ENCODE assay signal across 13 cellular contexts in the genomic region with DNA sequence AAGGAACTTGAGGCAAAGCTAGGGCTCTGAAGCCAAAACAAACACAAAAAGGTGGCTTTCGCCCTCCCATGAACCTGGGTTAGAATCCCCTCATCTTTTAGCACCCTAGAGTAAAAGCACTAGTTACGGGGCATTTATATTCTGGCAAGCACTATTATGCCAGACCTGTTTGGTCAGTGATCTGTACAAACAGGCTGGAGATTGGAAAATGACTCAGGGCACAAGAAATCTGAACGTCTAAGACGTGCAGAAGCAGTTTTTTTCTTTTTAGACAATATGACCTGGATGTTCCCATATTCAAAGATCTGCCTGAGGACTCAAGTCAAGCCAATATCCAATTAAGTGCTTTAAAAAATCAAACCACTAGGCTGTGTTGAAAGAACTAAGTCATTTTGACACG. TPM values are rescaled to one million over a fixed set of nuclear protein-coding genes. Genes with fewer than 3 reads are reported as not detected.
DNase-seq lines count a peak whose midpoint lies in the region; ATAC-seq and TF ChIP-seq lines count a peak whose summit lies in the region.
"Had no signal": no experiment of that assay in that cellular context is flagged by ENCODE, and none has a peak within 500 bp of the region (broad histone marks: within the 10 kb centered on the region; RNA-seq: fewer than 3 reads in every experiment).

No MANE protein-coding gene starts in this region.

- peaks cover 52% of the 10 kb centered on the region for H3K36me3 Mint-ChIP-seq in activated CD4-positive, alpha-beta T cell treated with anti-CD3 and anti-CD28 coated beads for 36 hours (ENCODE audit: low read depth)
- H3K36me3 Mint-ChIP-seq in activated CD4-positive, alpha-beta memory T cell treated with anti-CD3 and anti-CD28 coated beads, Interleukin-2, amount 10 ng/mL, durations not matched to agents 7 days and 5 days (ENCODE audit: low read depth), result peaks cover 58% of the 10 kb centered on the region

- WGBS in esophagus muscularis mucosa, result 84% methylated on average over 5 of the region's 5 CpGs

- H3K4me2 ChIP-seq in skeletal muscle satellite cell (ENCODE audit: low read length), result peak overlapping the region; percentile 96

- H3K4me1 Mint-ChIP-seq in activated CD4-positive, alpha-beta T cell treated with anti-CD3 and anti-CD28 coated beads for 36 hours, result peaks cover 27% of the 10 kb centered on the region
- peaks cover 31% of the 10 kb centered on the region for H3K4me1 Mint-ChIP-seq in activated CD4-positive, alpha-beta memory T cell treated with anti-CD3 and anti-CD28 coated beads, Interleukin-2, amount 10 ng/mL, durations not matched to agents 7 days and 5 days

- ATAC-seq in activated CD4-positive, alpha-beta T cell treated with anti-CD3 and anti-CD28 coated beads for 36 hours, result no peak
- no peak for ATAC-seq in HG03520 (IDR thresholded peaks at IDR 0.05; ENCODE audit: unreplicated experiment)

- H3K36me3 ChIP-seq in esophagus muscularis mucosa (peaks cover 19 to 53% (median 48%) of the 10 kb centered on the region in 4 donors), skeletal muscle satellite cell (ENCODE audit: insufficient read depth, low read length) (peaks cover 34% of the 10 kb centered on the region)

- peak overlapping the region; percentile 93 for H3K4me3 Mint-ChIP-seq in activated CD4-positive, alpha-beta T cell treated with anti-CD3 and anti-CD28 coated beads for 36 hours
- H3K4me3 Mint-ChIP-seq in activated CD4-positive, alpha-beta memory T cell treated with anti-CD3 and anti-CD28 coated beads, Interleukin-2, amount 10 ng/mL, durations not matched to agents 7 days and 5 days, result peak overlapping the region; percentile 18

- H3K27ac ChIP-seq in esophagus muscularis mucosa (replicated peaks in 1 of 4), result peak overlapping the region in 1 of 4 donors; percentile 94

- H3K4me3 ChIP-seq in esophagus muscularis mucosa (peak overlapping the region in 3 of 4 donors; percentile 70 to 83 (median 77)), skeletal muscle satellite cell (ENCODE audit: low read length) (peak overlapping the region; percentile 85)

- H3K27ac Mint-ChIP-seq in activated CD4-positive, alpha-beta T cell treated with anti-CD3 and anti-CD28 coated beads for 36 hours, result no peak overlapping the region
- no peak overlapping the region for H3K27ac Mint-ChIP-seq in activated CD4-positive, alpha-beta memory T cell treated with anti-CD3 and anti-CD28 coated beads, Interleukin-2, amount 10 ng/mL, durations not matched to agents 7 days and 5 days

- CTCF ChIA-PET in activated CD4-positive, alpha-beta T cell treated with anti-CD3 and anti-CD28 coated beads for 36 hours (lab: Charles Lee), result interaction anchor here (0.9 to 1.4 kb wide), 3 partner anchors 22 to 38 kb away, joined by 3 to 4 read pairs (median 3); no protein-coding TSS in a partner anchor
- CTCF ChIA-PET in activated CD4-positive, alpha-beta memory T cell treated with anti-CD3 and anti-CD28 coated beads, Interleukin-2, amount 10 ng/mL, durations not matched to agents 7 days and 5 days (lab: Charles Lee), result interaction anchor here (2.6 kb wide), 1 partner anchor 22 kb away, joined by 14 read pairs; the partner anchor contains the start of gene HNRNPR

- no peak for TF ChIP-seq CTCF in esophagus muscularis mucosa (IDR thresholded peaks at IDR 0.05)

- no peaks in the 10 kb centered on the region for H3K27me3 Mint-ChIP-seq in activated CD4-positive, alpha-beta T cell treated with anti-CD3 and anti-CD28 coated beads for 36 hours
- no peaks in the 10 kb centered on the region for H3K27me3 Mint-ChIP-seq in activated CD4-positive, alpha-beta memory T cell treated with anti-CD3 and anti-CD28 coated beads, Interleukin-2, amount 10 ng/mL, durations not matched to agents 7 days and 5 days

- peaks cover 21% of the 10 kb centered on the region for H3K9me3 Mint-ChIP-seq in activated CD4-positive, alpha-beta T cell treated with anti-CD3 and anti-CD28 coated beads for 36 hours (ENCODE audit: low read depth)
- peaks cover 34% of the 10 kb centered on the region for H3K9me3 Mint-ChIP-seq in activated CD4-positive, alpha-beta memory T cell treated with anti-CD3 and anti-CD28 coated beads, Interleukin-2, amount 10 ng/mL, durations not matched to agents 7 days and 5 days

- POLR2A ChIA-PET in activated CD4-positive, alpha-beta T cell treated with anti-CD3 and anti-CD28 coated beads for 36 hours (lab: Charles Lee), result no interaction called here
- POLR2A ChIA-PET in activated CD4-positive, alpha-beta memory T cell treated with anti-CD3 and anti-CD28 coated beads, Interleukin-2, amount 10 ng/mL, durations not matched to agents 7 days and 5 days (lab: Charles Lee), result interaction anchor here (2.2 kb wide), 1 partner anchor 22 kb away, joined by 10 read pairs; the partner anchor contains the start of gene HNRNPR

- H3K27me3 ChIP-seq in esophagus muscularis mucosa (no peaks in the 10 kb centered on the region), skeletal muscle satellite cell (ENCODE audit: control insufficient read depth, insufficient read depth, low read length) (no peaks in the 10 kb centered on the region)
- H3K27me3 ChIP-seq: MG63 had no signal

- TF ChIP-seq POLR2A in esophagus muscularis mucosa (IDR thresholded peaks at IDR 0.05; ENCODE audit: low read depth), result no peak

- intact Hi-C loops in activated CD4-positive, alpha-beta T cell treated with anti-CD3 and anti-CD28 coated beads for 36 hours (cut with DNase I, micrococcal nuclease), result loop anchor here in 1 of 2 experiments (5.0 kb wide), 2 partner anchors 914 to 1584 kb away; partner anchors contain the start of genes USP48 and ZBTB40
- intact Hi-C loops in esophagus muscularis mucosa (cut with DNase I), result loop anchor here (5.0 to 10.0 kb wide), 2 partner anchors 36 to 118 kb away; partner anchors contain the start of gene ASAP3

- H3K4me1 ChIP-seq in esophagus muscularis mucosa (peaks cover 27 to 47% (median 45%) of the 10 kb centered on the region in 4 donors), skeletal muscle satellite cell (ENCODE audit: control insufficient read depth, insufficient read depth, low read length) (peaks cover 29% of the 10 kb centered on the region)

- TF ChIP-seq EP300 in esophagus muscularis mucosa (IDR thresholded peaks at IDR 0.05), result no peak

- peaks cover 10 to 39% (median 28%) of the 10 kb centered on the region in 4 donors for H3K9me3 ChIP-seq in esophagus muscularis mucosa
- H3K9me3 ChIP-seq in skeletal muscle satellite cell (replicated peaks; ENCODE audit: low read length), result peaks cover 19% of the 10 kb centered on the region

- no peak overlapping the region for H3K9ac ChIP-seq in skeletal muscle satellite cell (ENCODE audit: low read depth, low read length)

- DNase-seq in activated CD4-positive, alpha-beta T cell treated with anti-CD3 and anti-CD28 coated beads for 36 hours, result no peak
- DNase-seq in activated CD4-positive, alpha-beta T cell treated with anti-CD3 and anti-CD28 coated beads for 1 hour, result no peak
- DNase-seq in activated CD4-positive, alpha-beta memory T cell treated with anti-CD3 and anti-CD28 coated beads, Interleukin-2, amount 10 ng/mL, durations not matched to agents 7 days and 5 days, result no peak
- DNase-seq in esophagus muscularis mucosa (ENCODE audit: extremely low spot score), result no peak
- DNase-seq in pons (ENCODE audit: low spot score), result no peak
- no peak for DNase-seq in NCI-H226
- DNase-seq: cortex of kidney; GOT3; MG63; NCI-H510A treated with DMSO at 0.1 percent for 48 hours; stimulated activated CD4-positive, alpha-beta T cell treated with anti-CD3 and anti-CD28 coated beads, Interleukin-2, amount 100 ng/mL, for 24 hours had no signal

RNA-seq across cellular contexts. Expression of gene ZNF436, which starts 3.0 kb away (rescaled TPM):
- 1 to 10 TPM; 5.2 to 6.1 TPM for total RNA-seq in activated CD4-positive, alpha-beta T cell treated with anti-CD3 and anti-CD28 coated beads for 36 hours
- 1 to 10 TPM; 6.1 to 6.8 TPM for total RNA-seq in activated CD4-positive, alpha-beta memory T cell treated with anti-CD3 and anti-CD28 coated beads, Interleukin-2, amount 10 ng/mL, durations not matched to agents 7 days and 5 days
- total RNA-seq in esophagus muscularis mucosa, result 10 to 100 TPM; 13.7 to 36.8 (median 16.4) TPM
- total RNA-seq in skeletal muscle satellite cell (2012; rRNA removed), result 10.6 and 12.0 TPM in 2 replicates

RNA-seq across cellular contexts. Expression of gene HNRNPR, which starts 22.5 kb away (rescaled TPM):
- 100 to 1,000 TPM; 190 to 210 TPM for total RNA-seq in activated CD4-positive, alpha-beta T cell treated with anti-CD3 and anti-CD28 coated beads for 36 hours
- 100 to 1,000 TPM; 175 to 179 TPM for total RNA-seq in activated CD4-positive, alpha-beta memory T cell treated with anti-CD3 and anti-CD28 coated beads, Interleukin-2, amount 10 ng/mL, durations not matched to agents 7 days and 5 days
- 10 to 100 TPM; 59.8 to 75.7 (median 69.4) TPM for total RNA-seq in esophagus muscularis mucosa
- 47.4 and 60.6 TPM in 2 replicates for total RNA-seq in skeletal muscle satellite cell (2012; rRNA removed)

RNA-seq across cellular contexts. Expression of gene TCEA3, which starts 58.0 kb away (rescaled TPM):
- total RNA-seq in activated CD4-positive, alpha-beta T cell treated with anti-CD3 and anti-CD28 coated beads for 36 hours, result 1 to 10 TPM; 5.5 to 6.8 TPM
- total RNA-seq in activated CD4-positive, alpha-beta memory T cell treated with anti-CD3 and anti-CD28 coated beads, Interleukin-2, amount 10 ng/mL, durations not matched to agents 7 days and 5 days, result 1 to 10 TPM; 1.2 to 1.7 TPM
- total RNA-seq in esophagus muscularis mucosa, result 10 to 100 TPM; 16.7 to 24.1 (median 20.9) TPM
- 2.0 and 2.2 TPM in 2 replicates for total RNA-seq in skeletal muscle satellite cell (2012; rRNA removed)
